1 cellular context compared by ENCODE assay signal in genomic region chr15:70197945-70198361, GRCh38.
TF ChIP-seq lines count a peak whose summit lies in the region.

No MANE protein-coding gene starts in this region.

TF ChIP-seq in HepG2, 621 proteins besides CTCF, POLR2A, EP300 and RAD21 (continued from another document):
- TF ChIP-seq ZNF687 (CRISPR knock-in tag; IDR thresholded peaks at IDR 0.05) (peak; percentile 41), ZNF740 (CRISPR knock-in tag; IDR thresholded peaks at IDR 0.05) (no peak), NR2F2 (IDR thresholded peaks at IDR 0.05; ENCODE audit: borderline replicate concordance, low read depth) (peak; percentile 88), SOX6 (IDR thresholded peaks at IDR 0.05) (no peak), SOX6 (CRISPR knock-in tag; IDR thresholded peaks at IDR 0.05) (peak; percentile 79), ATF4 (CRISPR knock-in tag; IDR thresholded peaks at IDR 0.05) (peak in 1 of 2 experiments; percentile 31; a peak in 1 of 4 replicates), PHF21A (CRISPR knock-in tag; IDR thresholded peaks at IDR 0.05) (0 out of 2 replicates have a peak, but pooled peaks have one; percentile 28), FOXP4 (CRISPR knock-in tag; IDR thresholded peaks at IDR 0.05) (0 out of 2 replicates have a peak, but pooled peaks have one; percentile 34), ZNF350 (CRISPR knock-in tag; IDR thresholded peaks at IDR 0.05; ENCODE audit: borderline replicate concordance, low read depth) (no peak), HNF4A (CRISPR knock-in tag; IDR thresholded peaks at IDR 0.05) (peak; percentile 67), ZBTB7A (CRISPR knock-in tag; IDR thresholded peaks at IDR 0.05) (no peak)
